11 cellular contexts compared by ENCODE assay signal in the genomic region with DNA sequence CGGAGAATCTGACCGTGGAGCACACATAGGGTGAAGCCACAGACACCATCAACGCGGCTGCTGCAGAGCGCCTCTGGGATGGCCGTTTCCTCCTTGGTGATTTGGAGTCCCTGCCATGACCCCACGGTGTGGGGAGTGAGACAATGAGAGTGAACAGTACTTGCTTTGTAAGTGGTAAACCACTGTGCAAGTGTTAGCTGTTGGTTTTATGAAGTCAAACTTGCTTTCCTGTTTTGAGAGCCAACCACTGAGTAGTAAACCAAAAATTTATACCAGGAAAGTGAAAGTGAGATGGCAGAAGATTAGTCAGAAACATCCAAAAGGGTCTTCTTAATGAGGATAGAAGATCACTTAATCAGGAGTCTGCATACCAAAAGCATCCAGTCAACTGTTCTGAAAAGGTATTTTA.
A peak's percentile ranks its signal among the peaks of the same experiment; 100 is the strongest.
DNase-seq lines count a peak whose midpoint lies in the region; ATAC-seq and TF ChIP-seq lines count a peak whose summit lies in the region.
"Had no signal": no experiment of that assay in that cellular context is flagged by ENCODE, and none has a peak within 500 bp of the region (broad histone marks: within the 10 kb centered on the region; RNA-seq: fewer than 3 reads in every experiment).

No MANE protein-coding gene starts in this region.

- DNase-seq in GM06990 (ENCODE audit: extremely low read depth, insufficient read length) = peak; percentile 27
- DNase-seq in activated T-cell treated with anti-CD3 and anti-CD28 coated beads, Interleukin-2, amount 50 U/mL, for 48 hours = peak; percentile 62 to 66
- DNase-seq in natural killer cell = peak; percentile 37
- DNase-seq in occipital lobe (lab: John Stamatoyannopoulos, UW) = no peak
- DNase-seq in caudate nucleus (lab: John Stamatoyannopoulos, UW) = no peak
- DNase-seq in amniotic stem cell (lab: John Stamatoyannopoulos, UW) = no peak
- no peak for DNase-seq in COR-L47 (lab: John Stamatoyannopoulos, UW)

- H3K27me3 ChIP-seq in GM06990 (replicated peaks; ENCODE audit: control insufficient read depth, insufficient read depth, low read length) = no peaks in the 10 kb centered on the region
- H3K27me3 ChIP-seq: esophagus muscularis mucosa had no signal

- H3K27ac ChIP-seq in caudate nucleus (ENCODE audit: low read depth, low read length) = no peak overlapping the region
- H3K27ac ChIP-seq: esophagus muscularis mucosa, KMS-11 had no signal

- intact Hi-C loops in natural killer cell (cut with micrococcal nuclease) = no loop called here

- H3K27me3 Mint-ChIP-seq in natural killer cell (ENCODE audit: low read depth in 2 of 2) = peaks cover 47 to 81% of the 10 kb centered on the region in 2 donors

- no peaks in the 10 kb centered on the region for H3K36me3 ChIP-seq in GM06990 (ENCODE audit: control insufficient read depth, insufficient read depth, low read length)
- H3K36me3 ChIP-seq: esophagus muscularis mucosa, HAP-1 had no signal

- ATAC-seq in HG03064 (IDR thresholded peaks at IDR 0.05; ENCODE audit: low read depth, unreplicated experiment) (peak; percentile 53), natural killer cell (peak; percentile 84 to 96 (median 84))

- H3K4me1 Mint-ChIP-seq in natural killer cell = peaks cover 35 to 39% of the 10 kb centered on the region in 2 donors

- no peak overlapping the region for H3K4me3 ChIP-seq in GM06990 (replicated peaks; ENCODE audit: low read depth, low read length)
- H3K4me3 ChIP-seq: esophagus muscularis mucosa, HAP-1 had no signal

- peak overlapping the region; percentile 33 to 45 for H3K27ac Mint-ChIP-seq in natural killer cell

- no peaks in the 10 kb centered on the region for H3K9me3 Mint-ChIP-seq in natural killer cell

- TF ChIP-seq CTCF in GM06990 (IDR thresholded peaks at IDR 0.05; ENCODE audit: insufficient read depth, low read length, poor library complexity, severe bottlenecking) (no peak), natural killer cell (IDR thresholded peaks at IDR 0.05) (no peak)

- peaks cover 10% of the 10 kb centered on the region for H3K36me3 Mint-ChIP-seq in natural killer cell

- H3K4me3 Mint-ChIP-seq in natural killer cell = peak overlapping the region; percentile 63

Comparison
In these comparisons a context has a peak if more than half of its experiments do, and no peak if none do; other contexts are left out.
1. DNase-seq: peak in GM06990 (single experiment), activated T-cell treated with anti-CD3 and anti-CD28 coated beads, Interleukin-2, amount 50 U/mL, for 48 hours (2 of 2) and natural killer cell (single experiment); none in occipital lobe (single experiment), caudate nucleus (0 of 61), amniotic stem cell (single experiment) and COR-L47 (single experiment).